Comparison of ENCODE assay signal across 20 cellular contexts in the genomic region with DNA sequence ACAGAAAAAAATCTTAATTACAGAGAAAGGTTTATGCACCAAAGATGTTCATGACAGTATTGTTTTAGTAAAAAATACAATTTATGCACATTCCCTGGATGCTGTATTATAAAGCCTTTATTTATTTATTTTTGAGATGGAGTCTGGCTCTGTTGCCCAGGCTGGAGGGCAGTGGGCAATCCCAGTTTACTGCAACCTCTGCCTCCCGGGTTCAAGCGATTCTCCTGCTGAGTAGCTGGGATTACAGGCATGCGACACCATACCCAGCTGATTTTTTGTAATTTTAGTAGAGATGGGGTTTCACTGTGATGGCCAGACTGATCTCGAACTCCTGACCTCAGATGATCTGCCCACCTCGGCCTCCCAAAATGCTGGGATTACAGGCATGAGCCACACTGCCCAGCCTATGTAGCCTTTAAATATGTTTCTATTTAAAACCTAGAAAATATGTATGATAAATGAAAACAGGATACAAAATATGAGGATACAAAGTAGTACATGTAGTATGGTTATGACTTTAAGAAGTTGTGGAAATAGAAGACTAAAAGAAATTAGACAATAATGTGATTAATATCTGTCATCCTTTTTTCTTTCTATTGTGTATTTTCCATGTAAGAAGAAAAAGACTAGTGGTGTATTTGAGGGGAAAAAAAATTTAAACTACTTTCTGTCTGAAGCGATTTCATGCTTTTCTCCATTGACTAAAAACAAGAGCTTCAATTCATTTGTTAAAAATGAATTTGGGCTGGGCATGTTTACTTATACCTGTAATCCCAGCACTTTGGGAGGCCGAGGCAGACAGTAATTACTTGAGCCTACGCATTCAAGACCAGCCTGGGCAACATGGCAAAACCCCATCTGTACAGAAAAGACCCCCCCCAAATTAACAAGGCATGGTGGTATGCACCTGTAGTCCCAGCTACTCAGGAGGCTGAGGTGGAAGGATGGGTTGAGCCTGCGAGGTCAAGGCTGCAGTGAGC.
"Had no signal": no experiment of that assay in that cellular context is flagged by ENCODE, and none has a peak within 500 bp of the region (broad histone marks: within the 10 kb centered on the region; RNA-seq: fewer than 3 reads in every experiment).

No MANE protein-coding gene starts in this region.

- H3K4me3 Mint-ChIP-seq: activated T-cell treated with anti-CD3 and anti-CD28 coated beads, Interleukin-2, amount 50 U/mL, for 4 hours; immature natural killer cell had no signal

- H3K4me1 ChIP-seq: ascending aorta, breast epithelium, left ventricle myocardium inferior, prostate gland, uterus had no signal

- H3K27ac ChIP-seq: ascending aorta, breast epithelium, esophagus muscularis mucosa, left ventricle myocardium inferior, prostate gland, uterus had no signal

- ATAC-seq: activated T-cell treated with anti-CD3 and anti-CD28 coated beads, Interleukin-2, amount 50 U/mL, for 4 hours; right cardiac atrium had no signal

- DNase-seq: activated CD4-positive, alpha-beta T cell treated with anti-CD3 and anti-CD28 coated beads, Interleukin-2, amount 50 U/mL, for 4 hours; activated T-cell treated with anti-CD3 and anti-CD28 coated beads, Interleukin-2, amount 50 U/mL, for 4 hours; dermis blood vessel endothelial cell; effector memory CD4-positive, alpha-beta T cell; kidney glomerular epithelial cell; left ventricle myocardium inferior; mammary epithelial cell; midbrain; occipital lobe; right cardiac atrium; small intestine; stimulated activated CD4-positive, alpha-beta T cell treated with anti-CD3 and anti-CD28 coated beads, Interleukin-4, amount 100 ng/mL, for 1 hour; T-helper 1 cell; T1000; uterus had no signal

- H3K4me3 ChIP-seq: ascending aorta, breast epithelium, esophagus muscularis mucosa, left ventricle myocardium inferior, prostate gland, uterus had no signal

- H3K9me3 ChIP-seq: ascending aorta, breast epithelium, esophagus muscularis mucosa, left ventricle myocardium inferior, prostate gland, uterus had no signal

- H3K36me3 ChIP-seq: breast epithelium, prostate gland, uterus had no signal

- H3K27me3 ChIP-seq: ascending aorta, breast epithelium, esophagus muscularis mucosa, uterus had no signal

- H3K9me3 Mint-ChIP-seq: activated T-cell treated with anti-CD3 and anti-CD28 coated beads, Interleukin-2, amount 50 U/mL, for 4 hours; immature natural killer cell had no signal
